12 cellular contexts compared by ENCODE assay signal in genomic region chr9:109017493-109017892, GRCh38. TPM values are rescaled to one million over a fixed set of nuclear protein-coding genes. Genes with fewer than 3 reads are reported as not detected.
DNase-seq lines count a peak whose midpoint lies in the region; ATAC-seq and TF ChIP-seq lines count a peak whose summit lies in the region.
"Had no signal": no experiment of that assay in that cellular context is flagged by ENCODE, and none has a peak within 500 bp of the region (broad histone marks: within the 10 kb centered on the region; RNA-seq: fewer than 3 reads in every experiment).

No MANE protein-coding gene starts in this region.

- peak overlapping the region; percentile 74 for H3K4me2 ChIP-seq in BLaER1

- peaks cover 18% of the 10 kb centered on the region for H3K36me3 Mint-ChIP-seq in Calu3 (ENCODE audit: insufficient read depth, unreplicated experiment)
- peaks cover 18% of the 10 kb centered on the region for H3K36me3 Mint-ChIP-seq in activated CD8-positive, alpha-beta T cell treated with anti-CD3 and anti-CD28 coated beads, Interleukin-2, amount 10 ng/mL, durations not matched to agents 7 days and 5 days (ENCODE audit: low read depth)

- H3K4me3 ChIP-seq in BLaER1: no peak overlapping the region

- no peak for TF ChIP-seq POLR2A in erythroblast (IDR thresholded peaks at IDR 0.05; ENCODE audit: low read length)

- H3K36me3 ChIP-seq in BLaER1: peaks cover 33% of the 10 kb centered on the region

- H3K9me3 ChIP-seq in BLaER1: no peaks in the 10 kb centered on the region

- peaks cover 13% of the 10 kb centered on the region; the same call in 1 of the 2 replicates for H4K20me1 ChIP-seq in BLaER1

- BruUV-seq in Calu3 (replicated peaks; lab: Mats Ljungman, UMichigan): no TSS peak

- H3K27ac ChIP-seq in BLaER1: peak overlapping the region; percentile 59; the same call in 1 of the 2 replicates

- no peak overlapping the region for H3K4me3 Mint-ChIP-seq in Calu3 (ENCODE audit: low read depth, unreplicated experiment)
- H3K4me3 Mint-ChIP-seq in activated CD8-positive, alpha-beta T cell treated with anti-CD3 and anti-CD28 coated beads, Interleukin-2, amount 10 ng/mL, durations not matched to agents 7 days and 5 days: no peak overlapping the region
- H3K4me3 Mint-ChIP-seq: activated CD4-positive, alpha-beta T cell treated with anti-CD3 and anti-CD28 coated beads for 36 hours had no signal

- intact Hi-C loops in Calu3 (cut with micrococcal nuclease; ENCODE audit: unreplicated experiment): loop anchor here (10.0 kb wide), 1 partner anchor 63 kb away; no protein-coding TSS in a partner anchor

- no peaks in the 10 kb centered on the region for H3K27me3 Mint-ChIP-seq in Calu3 (ENCODE audit: unreplicated experiment)
- H3K27me3 Mint-ChIP-seq in activated CD8-positive, alpha-beta T cell treated with anti-CD3 and anti-CD28 coated beads, Interleukin-2, amount 10 ng/mL, durations not matched to agents 7 days and 5 days (ENCODE audit: low read depth): no peaks in the 10 kb centered on the region
- H3K27me3 Mint-ChIP-seq: activated CD4-positive, alpha-beta T cell treated with anti-CD3 and anti-CD28 coated beads for 36 hours had no signal

- H3K4me1 Mint-ChIP-seq in Calu3 (ENCODE audit: low read depth, unreplicated experiment): peaks cover 9% of the 10 kb centered on the region
- peaks cover 13% of the 10 kb centered on the region for H3K4me1 Mint-ChIP-seq in activated CD8-positive, alpha-beta T cell treated with anti-CD3 and anti-CD28 coated beads, Interleukin-2, amount 10 ng/mL, durations not matched to agents 7 days and 5 days (ENCODE audit: low read depth)

- peak; percentile 54 for ATAC-seq in GM18861 (IDR thresholded peaks at IDR 0.05; ENCODE audit: unreplicated experiment)
- peak; percentile 56 for ATAC-seq in GM21717 (IDR thresholded peaks at IDR 0.05; ENCODE audit: unreplicated experiment)
- peak; percentile 34 for ATAC-seq in HG03442 (IDR thresholded peaks at IDR 0.05; ENCODE audit: unreplicated experiment)
- no peak for ATAC-seq in HG02970 (IDR thresholded peaks at IDR 0.05; ENCODE audit: low FRiP score, unreplicated experiment)
- no peak for ATAC-seq in activated CD8-positive, alpha-beta T cell treated with anti-CD3 and anti-CD28 coated beads, Interleukin-2, amount 10 ng/mL, durations not matched to agents 7 days and 5 days
- ATAC-seq: activated CD4-positive, alpha-beta T cell treated with anti-CD3 and anti-CD28 coated beads for 36 hours had no signal

- peaks cover 69% of the 10 kb centered on the region for H3K4me1 ChIP-seq in BLaER1

- POLR2A ChIA-PET in activated CD8-positive, alpha-beta T cell treated with anti-CD3 and anti-CD28 coated beads, Interleukin-2, amount 10 ng/mL, durations not matched to agents 7 days and 5 days (lab: Charles Lee): interaction anchor here (0.9 kb wide), 1 partner anchor 9 kb away, joined by 3 read pairs; no protein-coding TSS in a partner anchor

- peak overlapping the region; percentile 58; the same call in 1 of the 2 replicates for H3K9ac ChIP-seq in BLaER1

- H3K9me3 Mint-ChIP-seq in Calu3 (ENCODE audit: low read depth, unreplicated experiment): no peaks in the 10 kb centered on the region
- H3K9me3 Mint-ChIP-seq in activated CD8-positive, alpha-beta T cell treated with anti-CD3 and anti-CD28 coated beads, Interleukin-2, amount 10 ng/mL, durations not matched to agents 7 days and 5 days (ENCODE audit: insufficient read depth): no peaks in the 10 kb centered on the region

- H3K27ac Mint-ChIP-seq in Calu3 (ENCODE audit: unreplicated experiment): no peak overlapping the region
- no peak overlapping the region for H3K27ac Mint-ChIP-seq in activated CD8-positive, alpha-beta T cell treated with anti-CD3 and anti-CD28 coated beads, Interleukin-2, amount 10 ng/mL, durations not matched to agents 7 days and 5 days
- H3K27ac Mint-ChIP-seq: activated CD4-positive, alpha-beta T cell treated with anti-CD3 and anti-CD28 coated beads for 36 hours had no signal

- CTCF ChIA-PET in Calu3 (lab: Charles Lee): no interaction called here
- CTCF ChIA-PET in activated CD8-positive, alpha-beta T cell treated with anti-CD3 and anti-CD28 coated beads, Interleukin-2, amount 10 ng/mL, durations not matched to agents 7 days and 5 days (lab: Charles Lee): interaction anchor here (0.8 kb wide), 1 partner anchor 63 kb away, joined by 3 read pairs; no protein-coding TSS in a partner anchor

- no peaks in the 10 kb centered on the region for H3K27me3 ChIP-seq in BLaER1

- no peak for DNase-seq in Calu3
- DNase-seq in activated CD8-positive, alpha-beta T cell treated with anti-CD3 and anti-CD28 coated beads, Interleukin-2, amount 10 ng/mL, durations not matched to agents 7 days and 5 days: no peak
- DNase-seq in erythroblast (lab: John Stamatoyannopoulos, UW): no peak
- DNase-seq: activated CD4-positive, alpha-beta T cell treated with anti-CD3 and anti-CD28 coated beads for 36 hours; DMS153; foreskin melanocyte; NCI-H2171 had no signal

- no peak for TF ChIP-seq CTCF in Calu3 (IDR thresholded peaks at IDR 0.05; ENCODE audit: unreplicated experiment)

RNA-seq across cellular contexts. Expression of gene CTNNAL1, which starts 4.2 kb away (rescaled TPM):
- total RNA-seq in Calu3 (2022): 20.6 and 23.7 TPM in 2 replicates
- total RNA-seq in activated CD8-positive, alpha-beta T cell treated with anti-CD3 and anti-CD28 coated beads, Interleukin-2, amount 10 ng/mL, durations not matched to agents 7 days and 5 days: 10 to 100 TPM; 21.4 to 21.8 TPM

Comparison
In these comparisons a context has a peak if more than half of its experiments do, and no peak if none do; other contexts are left out.
1. ATAC-seq: peak in GM18861 (single experiment), GM21717 (single experiment) and HG03442 (single experiment); none in HG02970 (single experiment) and activated CD8-positive, alpha-beta T cell treated with anti-CD3 and anti-CD28 coated beads, Interleukin-2, amount 10 ng/mL, durations not matched to agents 7 days and 5 days (single experiment).